Comparison of ENCODE assay signal across 9 cellular contexts in the genomic region with DNA sequence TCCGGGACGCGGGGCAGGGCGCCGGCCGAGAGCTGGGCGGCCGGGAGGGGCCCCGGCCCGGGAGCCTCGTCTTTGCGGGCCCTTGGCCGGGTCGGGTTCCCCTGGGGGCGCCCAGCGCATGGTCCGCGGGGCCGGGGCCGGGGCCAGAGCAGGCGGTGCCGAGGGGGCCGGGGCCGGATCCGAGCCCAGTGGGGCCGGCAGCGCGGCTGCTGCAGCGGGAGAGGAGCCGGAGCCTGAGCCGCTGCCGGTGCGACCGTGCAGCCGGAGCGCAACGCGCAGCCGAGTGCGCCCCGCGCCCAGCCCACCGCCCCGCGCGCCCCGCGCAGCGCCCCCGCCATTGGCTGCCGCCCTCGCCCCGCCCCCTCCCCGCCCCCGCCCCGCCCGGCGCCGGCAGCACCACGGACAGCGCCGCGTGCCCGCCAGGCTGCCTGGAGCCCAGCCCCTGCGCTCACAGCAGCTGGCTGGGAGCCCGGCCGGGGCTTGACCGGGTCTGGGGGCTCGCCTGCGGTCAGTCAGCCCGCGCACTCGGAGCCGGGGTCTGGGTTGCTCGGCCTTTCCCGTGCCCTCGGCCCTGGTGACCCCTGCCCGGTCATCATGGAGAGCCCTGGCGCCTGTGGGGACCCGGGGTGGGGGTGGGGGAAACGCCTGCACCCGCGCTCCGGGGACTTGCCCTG. TPM values are rescaled to one million over a fixed set of nuclear protein-coding genes. Genes with fewer than 3 reads are reported as not detected.
DNase-seq lines count a peak whose midpoint lies in the region; ATAC-seq and TF ChIP-seq lines count a peak whose summit lies in the region.
"Had no signal": no experiment of that assay in that cellular context is flagged by ENCODE, and none has a peak within 500 bp of the region (broad histone marks: within the 10 kb centered on the region; RNA-seq: fewer than 3 reads in every experiment).

Gene HRH3, minus strand, starts transcription at position 287 of the 674 bp plus-strand sequence. CDS start 308 bp downstream, outside the sequence.

- no peak for TF ChIP-seq EP300 in suprapubic skin (IDR thresholded peaks at IDR 0.05)

- no peak for TF ChIP-seq RAD21 in liver (IDR thresholded peaks at IDR 0.05)

- H3K9me3 ChIP-seq in CD8-positive, alpha-beta T cell (ENCODE audit: low read length): no peaks in the 10 kb centered on the region
- H3K9me3 ChIP-seq in liver (ENCODE audit: control insufficient read depth in 4 of 4, low read length in 3 of 4) (no peaks in the 10 kb centered on the region), suprapubic skin (no peaks in the 10 kb centered on the region), ascending aorta (no peaks in the 10 kb centered on the region)

- H3K4me1 ChIP-seq in CD8-positive, alpha-beta T cell (ENCODE audit: insufficient read depth, low read length): peaks cover 8% of the 10 kb centered on the region
- H3K4me1 ChIP-seq in liver (ENCODE audit: control insufficient read depth in 4 of 4, insufficient read depth in 4 of 4, low read length in 3 of 4) (peaks cover 4 to 20% (median 13%) of the 10 kb centered on the region in 4 donors), suprapubic skin (peaks cover 25% of the 10 kb centered on the region), ascending aorta (peaks cover 3 to 7% of the 10 kb centered on the region in 2 donors)

- TF ChIP-seq POLR2A in suprapubic skin (IDR thresholded peaks at IDR 0.05): no peak

- no peak within 1 kb of the TSS for H3K4me3 ChIP-seq in CD8-positive, alpha-beta T cell (ENCODE audit: low read depth, low read length)
- peak within 1 kb of the TSS in 1 of 3 donors; percentile 55 for H3K4me3 ChIP-seq in liver (ENCODE audit: low read depth in 1 of 3, low read length in 3 of 3)
- peak within 1 kb of the TSS; percentile 44 for H3K4me3 ChIP-seq in suprapubic skin
- peak within 1 kb of the TSS in 1 of 2 donors; percentile 59 for H3K4me3 ChIP-seq in ascending aorta

- H3K9ac ChIP-seq in liver (ENCODE audit: low read depth in 1 of 2, low read length in 2 of 2): no peak within 1 kb of the TSS

- no peaks in the 10 kb centered on the region for H3K9me3 Mint-ChIP-seq in CD8-positive, alpha-beta T cell

- H3K4me3 Mint-ChIP-seq in CD8-positive, alpha-beta T cell: peak within 1 kb of the TSS; percentile 50

- peak in 6 of 7 experiments; percentile 8 to 60 (median 34) for DNase-seq in CD8-positive, alpha-beta T cell
- DNase-seq in T-helper 2 cell (peak in 3 of 5 experiments; percentile 25 to 37 (median 34)), caudate nucleus (lab: John Stamatoyannopoulos, UW) (peak in 11 of 61 donors; percentile 11 to 57 (median 23)), suprapubic skin (ENCODE audit: low spot score in 2 of 2) (no peak), ascending aorta (ENCODE audit: low spot score in 2 of 2) (no peak)

- intact Hi-C loops in CD8-positive, alpha-beta T cell (cut with DNase I, micrococcal nuclease): loop anchor here in 1 of 2 experiments (1.0 kb wide), 1 partner anchor 18 kb away; the partner anchor contains the start of gene OSBPL2
- intact Hi-C loops in ascending aorta (cut with DNase I): no loop called here

- peaks cover 2% of the 10 kb centered on the region for H3K4me1 Mint-ChIP-seq in CD8-positive, alpha-beta T cell (ENCODE audit: low read depth)

- POLR2A ChIA-PET in CD8-positive, alpha-beta T cell (lab: Charles Lee): no interaction called here

- no peak for TF ChIP-seq CTCF in CD8-positive, alpha-beta T cell (IDR thresholded peaks at IDR 0.05)
- TF ChIP-seq CTCF in liver (IDR thresholded peaks at IDR 0.05; ENCODE audit: low read depth, low read length, missing input control) (no peak), suprapubic skin (IDR thresholded peaks at IDR 0.05) (no peak), ascending aorta (IDR thresholded peaks at IDR 0.05) (no peak)

- ATAC-seq in CD8-positive, alpha-beta T cell: peak; percentile 91
- ATAC-seq in HG02970 (IDR thresholded peaks at IDR 0.05; ENCODE audit: low FRiP score, unreplicated experiment) (peak; percentile 58), GM19328 (IDR thresholded peaks at IDR 0.05; ENCODE audit: unreplicated experiment) (no peak)

- H3K27ac Mint-ChIP-seq in CD8-positive, alpha-beta T cell: no peak within 1 kb of the TSS

- H3K36me3 ChIP-seq in CD8-positive, alpha-beta T cell (ENCODE audit: insufficient read depth, low read length): no peaks in the 10 kb centered on the region
- H3K36me3 ChIP-seq in liver (ENCODE audit: control insufficient read depth in 4 of 4, insufficient read depth in 3 of 4, low read depth in 1 of 4, low read length in 3 of 4) (no peaks in the 10 kb centered on the region), suprapubic skin (no peaks in the 10 kb centered on the region), ascending aorta (no peaks in the 10 kb centered on the region)

- no peak within 1 kb of the TSS for H3K27ac ChIP-seq in CD8-positive, alpha-beta T cell (ENCODE audit: low read depth, low read length)
- H3K27ac ChIP-seq in caudate nucleus (ENCODE audit: low read depth, low read length): peak within 1 kb of the TSS; percentile 73
- H3K27ac ChIP-seq in liver (ENCODE audit: low read depth in 1 of 2, low read length in 2 of 2): no peak within 1 kb of the TSS
- no peak within 1 kb of the TSS for H3K27ac ChIP-seq in suprapubic skin
- no peak within 1 kb of the TSS for H3K27ac ChIP-seq in ascending aorta

- H3K36me3 Mint-ChIP-seq in CD8-positive, alpha-beta T cell: no peaks in the 10 kb centered on the region

- H3K27me3 Mint-ChIP-seq in CD8-positive, alpha-beta T cell (ENCODE audit: low read depth): peaks cover 41% of the 10 kb centered on the region

- peaks cover 6% of the 10 kb centered on the region for H3K27me3 ChIP-seq in CD8-positive, alpha-beta T cell (ENCODE audit: insufficient read depth, low read length)
- H3K27me3 ChIP-seq in liver (ENCODE audit: control insufficient read depth in 4 of 4, insufficient read depth in 4 of 4, low read length in 3 of 4) (peaks cover 5 to 11% (median 9%) of the 10 kb centered on the region in 4 donors), suprapubic skin (peaks cover 100% of the 10 kb centered on the region), ascending aorta (peaks cover 28% of the 10 kb centered on the region)

- CTCF ChIA-PET in CD8-positive, alpha-beta T cell (lab: Charles Lee): no interaction called here

- 2% methylated on average over 84 of the region's 84 CpGs for WGBS in liver
- 2% methylated on average over 15 of the region's 84 CpGs for WGBS in suprapubic skin

TF ChIP-seq in liver, 16 proteins besides CTCF, POLR2A, EP300 and RAD21:
- TF ChIP-seq GABPA (IDR thresholded peaks at IDR 0.05 in 1 of 2, conservative IDR thresholded peaks at IDR 0.05 in 1 of 2): no peak
- no peak for TF ChIP-seq TAF1 (conservative IDR thresholded peaks at IDR 0.05)
- TF ChIP-seq, protein P1, sequence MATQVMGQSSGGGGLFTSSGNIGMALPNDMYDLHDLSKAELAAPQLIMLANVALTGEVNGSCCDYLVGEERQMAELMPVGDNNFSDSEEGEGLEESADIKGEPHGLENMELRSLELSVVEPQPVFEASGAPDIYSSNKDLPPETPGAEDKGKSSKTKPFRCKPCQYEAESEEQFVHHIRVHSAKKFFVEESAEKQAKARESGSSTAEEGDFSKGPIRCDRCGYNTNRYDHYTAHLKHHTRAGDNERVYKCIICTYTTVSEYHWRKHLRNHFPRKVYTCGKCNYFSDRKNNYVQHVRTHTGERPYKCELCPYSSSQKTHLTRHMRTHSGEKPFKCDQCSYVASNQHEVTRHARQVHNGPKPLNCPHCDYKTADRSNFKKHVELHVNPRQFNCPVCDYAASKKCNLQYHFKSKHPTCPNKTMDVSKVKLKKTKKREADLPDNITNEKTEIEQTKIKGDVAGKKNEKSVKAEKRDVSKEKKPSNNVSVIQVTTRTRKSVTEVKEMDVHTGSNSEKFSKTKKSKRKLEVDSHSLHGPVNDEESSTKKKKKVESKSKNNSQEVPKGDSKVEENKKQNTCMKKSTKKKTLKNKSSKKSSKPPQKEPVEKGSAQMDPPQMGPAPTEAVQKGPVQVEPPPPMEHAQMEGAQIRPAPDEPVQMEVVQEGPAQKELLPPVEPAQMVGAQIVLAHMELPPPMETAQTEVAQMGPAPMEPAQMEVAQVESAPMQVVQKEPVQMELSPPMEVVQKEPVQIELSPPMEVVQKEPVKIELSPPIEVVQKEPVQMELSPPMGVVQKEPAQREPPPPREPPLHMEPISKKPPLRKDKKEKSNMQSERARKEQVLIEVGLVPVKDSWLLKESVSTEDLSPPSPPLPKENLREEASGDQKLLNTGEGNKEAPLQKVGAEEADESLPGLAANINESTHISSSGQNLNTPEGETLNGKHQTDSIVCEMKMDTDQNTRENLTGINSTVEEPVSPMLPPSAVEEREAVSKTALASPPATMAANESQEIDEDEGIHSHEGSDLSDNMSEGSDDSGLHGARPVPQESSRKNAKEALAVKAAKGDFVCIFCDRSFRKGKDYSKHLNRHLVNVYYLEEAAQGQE (IDR thresholded peaks at IDR 0.05): peak; percentile 95
- TF ChIP-seq YY1 (IDR thresholded peaks at IDR 0.05): no peak

RNA-seq across cellular contexts. Expression of gene HRH3, which starts in this region (rescaled TPM):
- total RNA-seq in CD8-positive, alpha-beta T cell: not detected
- total RNA-seq in liver (not detected), suprapubic skin (not detected), ascending aorta (0.21 TPM)
- not detected for polyA plus RNA-seq in liver
- total RNA-seq: fibroblast of lung had no signal
- polyA plus RNA-seq: fibroblast of lung had no signal

Comparison
In these comparisons a context has a peak if more than half of its experiments do, and no peak if none do; other contexts are left out.
1. Peak in DNase-seq and ATAC-seq in CD8-positive, alpha-beta T cell; RNA of the gene not detected or under 1 TPM.
2. DNase-seq: peak in T-helper 2 cell (3 of 5); none in suprapubic skin (0 of 2) and ascending aorta (0 of 2).